Comparison of ENCODE assay signal across 14 cellular contexts in genomic region chr17:3986270-3986938, GRCh38. TPM values are rescaled to one million over a fixed set of nuclear protein-coding genes. Genes with fewer than 3 reads are reported as not detected.
DNase-seq lines count a peak whose midpoint lies in the region; FAIRE-seq and TF ChIP-seq lines count a peak whose summit lies in the region.
"Had no signal": no experiment of that assay in that cellular context is flagged by ENCODE, and none has a peak within 500 bp of the region (broad histone marks: within the 10 kb centered on the region; RNA-seq: fewer than 3 reads in every experiment).

No MANE protein-coding gene starts in this region.

- TF ChIP-seq POLR2A in GM12891 (IDR thresholded peaks at IDR 0.05; ENCODE audit: low read depth, low read length), result no peak

- no peak overlapping the region for H3K14ac ChIP-seq in mesenchymal stem cell (ENCODE audit: low read length in 2 of 2)

- H3K18ac ChIP-seq in mesenchymal stem cell (ENCODE audit: low read depth in 1 of 2, low read length in 2 of 2), result no peak overlapping the region

- H2BK15ac ChIP-seq in mesenchymal stem cell (ENCODE audit: low read depth, poor library complexity, severe bottlenecking), result no peak overlapping the region

- H3K4ac ChIP-seq in mesenchymal stem cell (ENCODE audit: low read depth in 1 of 2, low read length in 2 of 2), result no peak overlapping the region

- H4K91ac ChIP-seq in mesenchymal stem cell (ENCODE audit: low read length), result peak overlapping the region; percentile 14

- 47% methylated on average over 16 of the region's 16 CpGs for WGBS in mesenchymal stem cell

- no peak overlapping the region for H4K8ac ChIP-seq in mesenchymal stem cell (ENCODE audit: low read length)

- no peak overlapping the region for H2BK12ac ChIP-seq in mesenchymal stem cell (ENCODE audit: low read length in 2 of 2)

- no peak overlapping the region for H2AK5ac ChIP-seq in mesenchymal stem cell (ENCODE audit: low read length, severe bottlenecking)

- H2BK5ac ChIP-seq in mesenchymal stem cell (ENCODE audit: low read depth, low read length, poor library complexity, severe bottlenecking), result no peak overlapping the region

- H3K79me1 ChIP-seq in mesenchymal stem cell (replicated peaks; ENCODE audit: low read length, poor library complexity, severe bottlenecking), result no peaks in the 10 kb centered on the region

- DNase-seq in GM12891 (ENCODE audit: insufficient read length, low spot score) (no peak), NAMALWA (ENCODE audit: low spot score) (peak; percentile 31), dermis blood vessel endothelial cell (peak; percentile 49), mesenchymal stem cell (no peak), HCEC 1CT (no peak), NCI-H1930 (lab: John Stamatoyannopoulos, UW) (no peak)
- no peak for DNase-seq in stimulated activated CD4-positive, alpha-beta T cell treated with anti-CD3 and anti-CD28 coated beads, Interleukin-2, amount 100 ng/mL, for 48 hours
- DNase-seq in stimulated activated CD8-positive, alpha-beta memory T cell treated with anti-CD3 and anti-CD28 coated beads, Interleukin-4, amount 100 ng/mL, for 48 hours, result no peak
- DNase-seq: activated CD4-positive, alpha-beta T cell treated with anti-CD3 and anti-CD28 coated beads, Interleukin-2, amount 50 U/mL, for 1 hour; activated T-cell treated with anti-CD3 and anti-CD28 coated beads, Interleukin-2, amount 50 U/mL, for 4 hours; NCI-H2029; NCI-H82; nucleus accumbens; T1000 had no signal

- peaks cover 7% of the 10 kb centered on the region for H3K4me1 ChIP-seq in mesenchymal stem cell (ENCODE audit: control insufficient read depth, insufficient read depth, low read depth, low read length)

- H3K27me3 ChIP-seq in mesenchymal stem cell (ENCODE audit: control insufficient read depth in 1 of 2, insufficient read depth in 1 of 2, low read length in 2 of 2), result peaks cover 11 to 32% of the 10 kb centered on the region in 2 experiments

- H3K9ac ChIP-seq in mesenchymal stem cell (ENCODE audit: low read length), result no peak overlapping the region

- no peak overlapping the region for H2BK120ac ChIP-seq in mesenchymal stem cell (ENCODE audit: low read depth, low read length)

- no peak overlapping the region for H3K27ac ChIP-seq in mesenchymal stem cell (ENCODE audit: low read length, poor library complexity, severe bottlenecking)

- FAIRE-seq in GM12891 (lab: Jason Lieb, UNC), result peak; percentile 70

- H3K23ac ChIP-seq in mesenchymal stem cell (ENCODE audit: low read length in 2 of 2), result no peak overlapping the region

- no peak overlapping the region for H3K4me3 ChIP-seq in mesenchymal stem cell (ENCODE audit: insufficient read depth in 1 of 2, low read depth in 1 of 2, low read length in 2 of 2)

- no peaks in the 10 kb centered on the region for H3K36me3 ChIP-seq in mesenchymal stem cell (ENCODE audit: control insufficient read depth in 1 of 2, insufficient read depth in 2 of 2, low read depth in 1 of 2, low read length in 2 of 2)

- no peak overlapping the region for H2AFZ ChIP-seq in mesenchymal stem cell (ENCODE audit: low read depth, low read length)

- no peak overlapping the region for H3K4me2 ChIP-seq in mesenchymal stem cell (ENCODE audit: low read length, poor library complexity, severe bottlenecking)

- H3K9me3 ChIP-seq in mesenchymal stem cell (ENCODE audit: control insufficient read depth, low read length), result no peaks in the 10 kb centered on the region

TF ChIP-seq in GM12891, 5 proteins besides CTCF, POLR2A, EP300 and RAD21:
- no peak for TF ChIP-seq SPI1 (IDR thresholded peaks at IDR 0.05; ENCODE audit: low read depth, low read length)
- no peak for TF ChIP-seq PAX5 (IDR thresholded peaks at IDR 0.05; ENCODE audit: insufficient read depth, low read length, severe bottlenecking)
- no peak for TF ChIP-seq POLR2AphosphoS5 (IDR thresholded peaks at IDR 0.05; ENCODE audit: low read depth, low read length)
- TF ChIP-seq POU2F2 (IDR thresholded peaks at IDR 0.05; ENCODE audit: low read depth, low read length), result no peak
- TF ChIP-seq TAF1 (IDR thresholded peaks at IDR 0.05; ENCODE audit: low read depth, low read length), result no peak

RNA-seq across cellular contexts. Expression of gene ATP2A3, which starts 22.2 kb away (rescaled TPM):
- polyA plus RNA-seq in GM12891 (2012; ENCODE audit: low read depth, missing spikeins), result 30.8 TPM
- 0.23 TPM in 1 of 2 replicates, not detected in the other for total RNA-seq in dermis blood vessel endothelial cell
- 1.7 TPM for polyA plus RNA-seq in mesenchymal stem cell (2013, experiment 1 of 2)
- 1.5 TPM for polyA plus RNA-seq in mesenchymal stem cell (2013, experiment 2 of 2)

Comparison
In these comparisons a context has a peak if more than half of its experiments do, and no peak if none do; other contexts are left out.
1. DNase-seq: peak in NAMALWA (single experiment) and dermis blood vessel endothelial cell (single experiment); none in GM12891 (single experiment), mesenchymal stem cell (single experiment), HCEC 1CT (single experiment), NCI-H1930 (0 of 2), stimulated activated CD4-positive, alpha-beta T cell treated with anti-CD3 and anti-CD28 coated beads, Interleukin-2, amount 100 ng/mL, for 48 hours (0 of 2) and stimulated activated CD8-positive, alpha-beta memory T cell treated with anti-CD3 and anti-CD28 coated beads, Interleukin-4, amount 100 ng/mL, for 48 hours (single experiment).